ENCODE assay signal across 1 cellular context in the genomic region with DNA sequence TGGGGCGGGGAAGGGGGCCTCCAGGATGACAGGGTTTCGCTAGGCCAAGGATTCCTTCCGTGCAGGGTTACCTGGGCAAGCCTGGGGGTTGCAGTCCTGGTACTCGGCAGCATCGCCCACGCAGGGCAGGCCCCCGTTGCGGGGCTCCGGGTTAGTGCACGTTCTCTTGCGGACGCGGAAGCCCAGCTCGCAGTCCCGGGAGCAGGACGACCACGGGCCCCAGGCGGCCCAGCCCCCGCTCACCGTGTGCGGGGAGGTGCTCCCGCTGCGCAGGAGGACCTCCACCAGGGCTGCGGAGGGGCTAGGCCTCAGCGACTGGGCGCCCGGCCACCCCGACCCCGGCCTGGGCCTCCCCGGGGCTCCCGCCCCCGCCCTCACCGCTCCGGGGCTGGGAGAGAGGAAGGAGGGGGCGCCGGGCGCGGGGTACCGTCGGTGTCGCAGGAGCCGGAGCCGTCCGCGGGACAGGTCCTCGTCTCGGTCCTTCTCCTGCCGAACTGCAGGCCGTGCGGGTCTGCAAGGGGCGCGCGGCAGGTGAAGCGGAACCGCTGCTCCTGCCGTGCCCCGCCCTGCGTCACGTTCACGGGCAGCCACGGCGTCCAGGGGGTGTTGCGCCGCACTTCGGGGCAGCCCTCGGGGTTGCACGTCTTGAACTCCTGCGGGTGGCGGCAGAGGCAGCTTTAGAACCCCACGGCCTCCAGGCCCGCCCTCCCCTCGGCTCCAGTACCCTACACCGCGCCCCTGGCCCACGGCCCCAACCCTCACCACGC.
TF ChIP-seq lines count a peak whose summit lies in the region.

No MANE protein-coding gene starts in this region.

TF ChIP-seq in H1, 55 proteins besides CTCF, POLR2A, EP300 and RAD21:
- TF ChIP-seq HDAC6 (IDR thresholded peaks at IDR 0.05; ENCODE audit: low read depth, low read length): no peak
- no peak for TF ChIP-seq CEBPB (IDR thresholded peaks at IDR 0.05; ENCODE audit: low read depth, low read length)
- TF ChIP-seq CHD2 (IDR thresholded peaks at IDR 0.05; ENCODE audit: low read length): no peak
- TF ChIP-seq JUND (IDR thresholded peaks at IDR 0.05; ENCODE audit: low read length): no peak
- no peak for TF ChIP-seq BCL11A (IDR thresholded peaks at IDR 0.05; ENCODE audit: low read depth in 2 of 2, low read length in 2 of 2)
- TF ChIP-seq RFX5 (IDR thresholded peaks at IDR 0.05; ENCODE audit: borderline replicate concordance, low read depth, low read length): no peak
